ENCODE assay signal across 14 cellular contexts in genomic region chr16:50864386-50864785, GRCh38.
DNase-seq lines count a peak whose midpoint lies in the region; ATAC-seq and TF ChIP-seq lines count a peak whose summit lies in the region.
"Had no signal": no experiment of that assay in that cellular context is flagged by ENCODE, and none has a peak within 500 bp of the region (broad histone marks: within the 10 kb centered on the region; RNA-seq: fewer than 3 reads in every experiment).

No MANE protein-coding gene starts in this region.

- H3K27ac ChIP-seq in right atrium auricular region: no peak overlapping the region
- no peak overlapping the region for H3K27ac ChIP-seq in lung (ENCODE audit: low read depth in 1 of 2, low read length in 1 of 2)
- H3K27ac ChIP-seq in vagina: no peak overlapping the region

- H3K9me3 ChIP-seq in right atrium auricular region (peaks cover 0 to 4% of the 10 kb centered on the region in 2 donors), lung (ENCODE audit: control insufficient read depth in 2 of 2, insufficient read depth in 1 of 2, low read length in 1 of 2) (peaks cover 0 to 5% of the 10 kb centered on the region in 2 donors), vagina (no peaks in the 10 kb centered on the region)

- H3K4me3 ChIP-seq in right atrium auricular region (no peak overlapping the region), lung (no peak overlapping the region), vagina (no peak overlapping the region)

- TF ChIP-seq CTCF in right atrium auricular region (IDR thresholded peaks at IDR 0.05) (no peak), lung (IDR thresholded peaks at IDR 0.05; ENCODE audit: control extremely low read depth, extremely low read depth) (no peak), vagina (IDR thresholded peaks at IDR 0.05) (no peak)

- DNase-seq in right atrium auricular region (ENCODE audit: low spot score): peak; percentile 21
- no peak for DNase-seq in Right ventricle myocardium superior
- peak; percentile 7 for DNase-seq in lung (ENCODE audit: low spot score)
- DNase-seq in vagina (ENCODE audit: extremely low spot score in 2 of 2): peak; percentile 65 to 77
- no peak for DNase-seq in NCI-H345 (lab: John Stamatoyannopoulos, UW)
- no peak for DNase-seq in NCI-H524 (lab: John Stamatoyannopoulos, UW)
- DNase-seq: C1 segment of cervical spinal cord; Calu3; CD4-positive, alpha-beta memory T cell; COR-L47; DMS153; DND-41; GOT3; HCEC 1CT had no signal

- no peak for TF ChIP-seq POLR2A in vagina (IDR thresholded peaks at IDR 0.05)

- no peaks in the 10 kb centered on the region for H3K4me1 ChIP-seq in right atrium auricular region
- H3K4me1 ChIP-seq in lung (ENCODE audit: control insufficient read depth in 2 of 2, insufficient read depth in 2 of 2, low read length in 2 of 2): no peaks in the 10 kb centered on the region
- H3K4me1 ChIP-seq in vagina: no peaks in the 10 kb centered on the region

- ATAC-seq in Right ventricle myocardium superior (ENCODE audit: poor library complexity): no peak
- ATAC-seq in lung (ENCODE audit: insufficient read depth, low FRiP score): no peak

- H3K27me3 ChIP-seq in right atrium auricular region: no peaks in the 10 kb centered on the region
- H3K27me3 ChIP-seq in lung (ENCODE audit: control insufficient read depth, insufficient read depth): no peaks in the 10 kb centered on the region
- no peaks in the 10 kb centered on the region for H3K27me3 ChIP-seq in vagina

- 85 to 88% methylated on average over 5 of the region's 5 CpGs for WGBS in lung, 2 donors

- H3K36me3 ChIP-seq in right atrium auricular region (no peaks in the 10 kb centered on the region), lung (ENCODE audit: control insufficient read depth in 2 of 2, insufficient read depth in 2 of 2, low read length in 2 of 2) (no peaks in the 10 kb centered on the region), vagina (no peaks in the 10 kb centered on the region)

- intact Hi-C loops in Right ventricle myocardium superior (cut with DNase I): no loop called here
- intact Hi-C loops in vagina (cut with DNase I): no loop called here

Comparison
In these comparisons a context has a peak if more than half of its experiments do, and no peak if none do; other contexts are left out.
1. DNase-seq: peak in right atrium auricular region (single experiment), lung (single experiment) and vagina (2 of 2); none in Right ventricle myocardium superior (single experiment), NCI-H345 (single experiment) and NCI-H524 (0 of 2).